In genomic region chr10:96112531-96112930, GRCh38 we compare ENCODE assay signal across 22 cellular contexts.
"Had no signal": no experiment of that assay in that cellular context is flagged by ENCODE, and none has a peak within 500 bp of the region (broad histone marks: within the 10 kb centered on the region; RNA-seq: fewer than 3 reads in every experiment).

No MANE protein-coding gene starts in this region.

- DNase-seq: dermis blood vessel endothelial cell; dorsolateral prefrontal cortex; effector CD4-positive, alpha-beta T cell; effector memory CD4-positive, alpha-beta T cell; foreskin keratinocyte; heart left ventricle; hypothalamus; immature natural killer cell; islet precursor cell; kidney; kidney glomerular epithelial cell; left colon; left ventricle myocardium superior; lower lobe of right lung; mesenchymal stem cell; mucosa of descending colon; naive B cell; naive thymus-derived CD8-positive, alpha-beta T cell had no signal

- H3K4me3 ChIP-seq: coronary artery, dorsolateral prefrontal cortex, esophagus muscularis mucosa, gastroesophageal sphincter, heart left ventricle, hepatocyte, lower lobe of right lung, mucosa of descending colon had no signal
